Comparison of ENCODE assay signal across 2 cellular contexts in the genomic region with DNA sequence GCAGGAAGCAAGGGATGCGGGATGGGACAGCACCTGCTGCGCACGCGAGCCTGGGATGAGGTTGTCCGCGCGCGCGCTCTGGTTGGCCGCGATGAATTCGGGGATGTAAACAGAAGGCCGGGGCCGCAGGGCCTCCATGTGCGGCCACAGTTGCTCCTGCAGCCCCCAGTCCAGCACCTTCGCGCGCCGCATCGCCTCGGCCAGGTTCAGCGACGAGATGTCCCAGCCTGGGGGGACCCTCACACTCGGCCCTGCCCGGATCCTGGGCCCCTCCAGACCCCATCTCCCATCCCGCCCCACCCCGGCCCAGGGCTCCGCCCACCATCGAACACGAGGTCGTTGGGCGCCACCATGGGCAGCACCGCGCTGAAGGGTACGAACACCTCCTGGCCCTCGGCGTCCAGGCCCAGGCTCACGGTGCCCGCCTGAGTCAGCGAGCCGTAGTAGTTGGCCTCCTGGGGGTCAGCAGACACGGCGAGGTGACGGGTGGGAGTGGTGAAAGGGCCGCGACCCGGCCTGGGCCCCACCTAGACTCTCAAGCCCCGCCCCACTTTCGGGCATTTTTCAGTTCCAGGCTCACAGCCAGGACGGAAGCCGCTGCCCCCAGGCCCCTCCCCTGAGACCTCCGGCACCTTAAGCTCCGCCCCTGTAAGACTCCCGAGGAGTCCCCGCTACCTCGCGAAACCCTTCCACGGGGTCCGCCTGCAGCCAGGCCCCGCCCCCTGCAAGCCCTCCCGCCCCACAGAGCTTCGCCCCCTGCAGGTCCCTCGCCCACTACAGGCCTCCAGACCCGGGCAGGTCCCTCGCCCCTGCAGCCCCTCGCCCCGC.
TF ChIP-seq lines count a peak whose summit lies in the region.

No MANE protein-coding gene starts in this region.

TF ChIP-seq in A549, 52 proteins besides CTCF, POLR2A, EP300 and RAD21:
- TF ChIP-seq, protein P1, sequence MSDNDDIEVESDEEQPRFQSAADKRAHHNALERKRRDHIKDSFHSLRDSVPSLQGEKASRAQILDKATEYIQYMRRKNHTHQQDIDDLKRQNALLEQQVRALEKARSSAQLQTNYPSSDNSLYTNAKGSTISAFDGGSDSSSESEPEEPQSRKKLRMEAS (IDR thresholded peaks at IDR 0.05), result peak; percentile 55; the same call in 1 of the 2 replicates
- TF ChIP-seq HOXB5 (CRISPR knock-in tag; IDR thresholded peaks at IDR 0.05), result no peak

TF ChIP-seq in IMR-90, 13 proteins besides CTCF, POLR2A, EP300 and RAD21:
- no peak for TF ChIP-seq MAFK (IDR thresholded peaks at IDR 0.05; ENCODE audit: low read depth, low read length)
- TF ChIP-seq MAZ (IDR thresholded peaks at IDR 0.05; ENCODE audit: borderline replicate concordance, low read depth, low read length), result peak; percentile 54; the same call in 1 of the 2 replicates
TF ChIP-seq in IMR-90: peak in this region for 1.
